Comparison of ENCODE assay signal across 18 cellular contexts in the genomic region with DNA sequence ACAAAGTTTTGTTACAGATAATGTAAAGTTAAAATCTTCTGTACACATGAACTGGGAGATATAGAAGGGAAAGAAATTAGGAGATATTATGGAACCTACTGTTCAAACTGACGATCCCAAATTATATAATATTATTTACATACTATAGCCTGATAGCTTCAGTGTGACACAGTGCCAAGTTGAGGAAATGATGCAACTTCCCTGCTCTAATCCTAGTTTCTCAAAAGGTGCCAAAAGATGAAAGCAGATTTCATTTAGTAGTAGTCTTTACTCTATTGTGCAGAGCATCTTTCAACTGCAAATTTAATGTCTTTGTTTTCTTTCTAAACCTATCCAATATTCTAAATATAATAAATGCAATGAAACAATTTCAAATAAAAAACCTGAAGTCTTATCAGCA. TPM values are rescaled to one million over a fixed set of nuclear protein-coding genes. Genes with fewer than 3 reads are reported as not detected.
DNase-seq lines count a peak whose midpoint lies in the region; ATAC-seq and TF ChIP-seq lines count a peak whose summit lies in the region.
"Had no signal": no experiment of that assay in that cellular context is flagged by ENCODE, and none has a peak within 500 bp of the region (broad histone marks: within the 10 kb centered on the region; RNA-seq: fewer than 3 reads in every experiment).

No MANE protein-coding gene starts in this region.

- no peak overlapping the region for H3K9ac ChIP-seq in Karpas-422 (ENCODE audit: low read length)

- no peak for DNase-seq in Karpas-422
- DNase-seq in WTC11 (ENCODE audit: low spot score) = no peak
- peak; percentile 39 for DNase-seq in fibroblast of villous mesenchyme (ENCODE audit: low read depth)
- no peak for DNase-seq in RKO (ENCODE audit: low spot score)
- no peak for DNase-seq in left ventricle myocardium inferior
- DNase-seq in activated effector memory CD4-positive, alpha-beta T cell treated with Interleukin-2 at 50 U/mL for 16 hours = no peak
- DNase-seq: BE2C; glutamatergic neuron; mammary epithelial cell; naive thymus-derived CD8-positive, alpha-beta T cell; NCI-H187 treated with DMSO at 0.1 percent for 48 hours; NCI-H446 treated with DMSO at 0.1 percent for 48 hours; substantia nigra; WERI-Rb-1 had no signal

- H3K27me3 ChIP-seq in DOHH2 (ENCODE audit: control insufficient read depth, low read length) (no peaks in the 10 kb centered on the region), Karpas-422 (ENCODE audit: low read length) (no peaks in the 10 kb centered on the region), left ventricle myocardium inferior (ENCODE audit: low read depth) (no peaks in the 10 kb centered on the region)
- H3K27me3 ChIP-seq: BE2C had no signal

- H3K27ac ChIP-seq in DOHH2 (ENCODE audit: low read depth, low read length) (no peak overlapping the region), Karpas-422 (ENCODE audit: low read length) (peak overlapping the region; percentile 63), left ventricle myocardium inferior (replicated peaks) (no peak overlapping the region)
- H3K27ac ChIP-seq: prostate gland, WERI-Rb-1 had no signal

- CTCF ChIA-PET in WTC11 (lab: Charles Lee) = no interaction called here

- peaks cover 17% of the 10 kb centered on the region for H3K4me1 Mint-ChIP-seq in WTC11
- H3K4me1 Mint-ChIP-seq: brain had no signal

- H3K4me1 ChIP-seq in DOHH2 (ENCODE audit: control insufficient read depth, low read length) = peaks cover 22% of the 10 kb centered on the region
- peaks cover 11% of the 10 kb centered on the region for H3K4me1 ChIP-seq in Karpas-422 (ENCODE audit: low read length)
- no peaks in the 10 kb centered on the region for H3K4me1 ChIP-seq in left ventricle myocardium inferior
- H3K4me1 ChIP-seq: prostate gland had no signal

- POLR2A ChIA-PET in WTC11 (lab: Charles Lee) = no interaction called here

- H3K4me3 ChIP-seq in DOHH2 (ENCODE audit: low read length) = no peak overlapping the region
- no peak overlapping the region for H3K4me3 ChIP-seq in Karpas-422 (ENCODE audit: low read length)
- no peak overlapping the region for H3K4me3 ChIP-seq in fibroblast of villous mesenchyme (ENCODE audit: low read depth, low read length)
- H3K4me3 ChIP-seq in left ventricle myocardium inferior = no peak overlapping the region
- H3K4me3 ChIP-seq: prostate gland had no signal

- H2AFZ ChIP-seq in Karpas-422 (ENCODE audit: low read length) = no peak overlapping the region

- no peaks in the 10 kb centered on the region for H3K27me3 Mint-ChIP-seq in WTC11 (ENCODE audit: low read depth)
- H3K27me3 Mint-ChIP-seq: brain; naive thymus-derived CD8-positive, alpha-beta T cell had no signal

- no peak overlapping the region for H3K4me3 Mint-ChIP-seq in WTC11
- H3K4me3 Mint-ChIP-seq: brain; naive thymus-derived CD8-positive, alpha-beta T cell had no signal

- H4K20me1 ChIP-seq in DOHH2 (ENCODE audit: control insufficient read depth, insufficient read depth, low read depth, low read length) (no peaks in the 10 kb centered on the region), Karpas-422 (ENCODE audit: insufficient read depth, low read depth, low read length) (no peaks in the 10 kb centered on the region)

- H3K27ac Mint-ChIP-seq in WTC11 = no peak overlapping the region
- H3K27ac Mint-ChIP-seq: brain; naive thymus-derived CD8-positive, alpha-beta T cell had no signal

- H3F3A ChIP-seq in DOHH2 (ENCODE audit: control insufficient read depth, insufficient read depth) = peaks cover 3% of the 10 kb centered on the region

- H3K36me3 ChIP-seq in DOHH2 (ENCODE audit: control insufficient read depth, low read length) (peaks cover 25% of the 10 kb centered on the region), Karpas-422 (ENCODE audit: insufficient read depth, low read length) (peaks cover 23% of the 10 kb centered on the region; the same call in 1 of the 2 replicates), left ventricle myocardium inferior (peaks cover 12% of the 10 kb centered on the region)
- H3K36me3 ChIP-seq: prostate gland had no signal

- TF ChIP-seq CTCF in DOHH2 (IDR thresholded peaks at IDR 0.05; ENCODE audit: low read depth, low read length, poor library complexity, severe bottlenecking) (no peak), WTC11 (IDR thresholded peaks at IDR 0.05) (no peak), fibroblast of villous mesenchyme (IDR thresholded peaks at IDR 0.05; ENCODE audit: insufficient read depth, low read depth, low read length) (no peak), left ventricle myocardium inferior (IDR thresholded peaks at IDR 0.05; ENCODE audit: borderline replicate concordance) (no peak)

- H3K9me3 Mint-ChIP-seq in WTC11 = no peaks in the 10 kb centered on the region
- H3K9me3 Mint-ChIP-seq: brain; naive thymus-derived CD8-positive, alpha-beta T cell had no signal

- no peaks in the 10 kb centered on the region for H3K9me2 ChIP-seq in DOHH2 (replicated peaks; ENCODE audit: control insufficient read depth, low read length)
- no peaks in the 10 kb centered on the region; the same call in 1 of the 2 replicates for H3K9me2 ChIP-seq in Karpas-422 (replicated peaks; ENCODE audit: insufficient read depth, low read length)

- H3K4me2 ChIP-seq in DOHH2 (ENCODE audit: low read length) (peak overlapping the region; percentile 32), Karpas-422 (ENCODE audit: low read depth, low read length, poor library complexity, severe bottlenecking) (no peak overlapping the region)

- peaks cover 4% of the 10 kb centered on the region for H3K36me3 Mint-ChIP-seq in WTC11

- no peaks in the 10 kb centered on the region for H3K79me2 ChIP-seq in DOHH2 (ENCODE audit: control insufficient read depth, low read length)
- H3K79me2 ChIP-seq in Karpas-422 (ENCODE audit: low read length) = peaks cover 76% of the 10 kb centered on the region

- no peaks in the 10 kb centered on the region for H3K9me3 ChIP-seq in DOHH2 (ENCODE audit: control insufficient read depth, insufficient read depth, low read length)
- no peaks in the 10 kb centered on the region for H3K9me3 ChIP-seq in Karpas-422 (ENCODE audit: low read length)
- no peaks in the 10 kb centered on the region for H3K9me3 ChIP-seq in left ventricle myocardium inferior (replicated peaks)
- H3K9me3 ChIP-seq: BE2C, prostate gland had no signal

- ATAC-seq in WTC11 = no peak
- ATAC-seq: naive thymus-derived CD8-positive, alpha-beta T cell; SK-N-SH treated with all-trans-retinoic acid at 6 μM for 48 hours had no signal

- intact Hi-C loops in left ventricle myocardium inferior (cut with micrococcal nuclease) = no loop called here

TF ChIP-seq in WTC11, 78 proteins besides CTCF, POLR2A, EP300 and RAD21:
- TF ChIP-seq ELF4 (CRISPR knock-in tag; IDR thresholded peaks at IDR 0.05; ENCODE audit: low read depth) (no peak), SP1 (CRISPR knock-in tag; conservative IDR thresholded peaks at IDR 0.05) (no peak), SOX15 (CRISPR knock-in tag; IDR thresholded peaks at IDR 0.05) (no peak), GABPB1 (CRISPR knock-in tag; IDR thresholded peaks at IDR 0.05) (peak; percentile 61; the same call in 1 of the 2 replicates), IRF2 (CRISPR knock-in tag; IDR thresholded peaks at IDR 0.05; ENCODE audit: borderline replicate concordance, low read depth) (no peak)
- TF ChIP-seq, protein P1, sequence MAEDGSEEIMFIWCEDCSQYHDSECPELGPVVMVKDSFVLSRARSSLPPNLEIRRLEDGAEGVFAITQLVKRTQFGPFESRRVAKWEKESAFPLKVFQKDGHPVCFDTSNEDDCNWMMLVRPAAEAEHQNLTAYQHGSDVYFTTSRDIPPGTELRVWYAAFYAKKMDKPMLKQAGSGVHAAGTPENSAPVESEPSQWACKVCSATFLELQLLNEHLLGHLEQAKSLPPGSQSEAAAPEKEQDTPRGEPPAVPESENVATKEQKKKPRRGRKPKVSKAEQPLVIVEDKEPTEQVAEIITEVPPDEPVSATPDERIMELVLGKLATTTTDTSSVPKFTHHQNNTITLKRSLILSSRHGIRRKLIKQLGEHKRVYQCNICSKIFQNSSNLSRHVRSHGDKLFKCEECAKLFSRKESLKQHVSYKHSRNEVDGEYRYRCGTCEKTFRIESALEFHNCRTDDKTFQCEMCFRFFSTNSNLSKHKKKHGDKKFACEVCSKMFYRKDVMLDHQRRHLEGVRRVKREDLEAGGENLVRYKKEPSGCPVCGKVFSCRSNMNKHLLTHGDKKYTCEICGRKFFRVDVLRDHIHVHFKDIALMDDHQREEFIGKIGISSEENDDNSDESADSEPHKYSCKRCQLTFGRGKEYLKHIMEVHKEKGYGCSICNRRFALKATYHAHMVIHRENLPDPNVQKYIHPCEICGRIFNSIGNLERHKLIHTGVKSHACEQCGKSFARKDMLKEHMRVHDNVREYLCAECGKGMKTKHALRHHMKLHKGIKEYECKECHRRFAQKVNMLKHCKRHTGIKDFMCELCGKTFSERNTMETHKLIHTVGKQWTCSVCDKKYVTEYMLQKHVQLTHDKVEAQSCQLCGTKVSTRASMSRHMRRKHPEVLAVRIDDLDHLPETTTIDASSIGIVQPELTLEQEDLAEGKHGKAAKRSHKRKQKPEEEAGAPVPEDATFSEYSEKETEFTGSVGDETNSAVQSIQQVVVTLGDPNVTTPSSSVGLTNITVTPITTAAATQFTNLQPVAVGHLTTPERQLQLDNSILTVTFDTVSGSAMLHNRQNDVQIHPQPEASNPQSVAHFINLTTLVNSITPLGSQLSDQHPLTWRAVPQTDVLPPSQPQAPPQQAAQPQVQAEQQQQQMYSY (CRISPR knock-in tag; IDR thresholded peaks at IDR 0.05) = no peak

RNA-seq across cellular contexts. Expression of gene COCH, which starts 46.9 kb away (rescaled TPM):
- total RNA-seq in Karpas-422 (2014; rRNA removed; shearing (Covaris generic); ENCODE audit: low replicate concordance) = 26.5 and 33.7 TPM in 2 replicates
- total RNA-seq in WTC11 (2021) (9.4 to 10.6 TPM (median 10.2 TPM) in 3 replicates), fibroblast of villous mesenchyme (under 0.01 and 9.0 TPM in 2 replicates), left ventricle myocardium inferior (0.60 TPM)
- total RNA-seq: mammary epithelial cell had no signal
